ENCODE assay signal across 1 cellular context in genomic region chr4:184437565-184437964, GRCh38.
TF ChIP-seq lines count a peak whose summit lies in the region.

No MANE protein-coding gene starts in this region.

TF ChIP-seq in K562, 482 proteins besides CTCF, POLR2A, EP300 and RAD21 (continued from another document):
- TF ChIP-seq ARID4B (CRISPR knock-in tag; IDR thresholded peaks at IDR 0.05) = no peak
- TF ChIP-seq ZNF41 (CRISPR knock-in tag; conservative IDR thresholded peaks at IDR 0.05) = no peak
- no peak for TF ChIP-seq ZNF143 (CRISPR knock-in tag; IDR thresholded peaks at IDR 0.05)
- no peak for TF ChIP-seq PRDM10 (IDR thresholded peaks at IDR 0.05; ENCODE audit: partially characterized antibody)
- no peak for TF ChIP-seq GTF2E2 (tag; IDR thresholded peaks at IDR 0.05)
- TF ChIP-seq MTA2 (IDR thresholded peaks at IDR 0.05; ENCODE audit: low read depth) = no peak
- no peak for TF ChIP-seq PPARD (CRISPR knock-in tag; IDR thresholded peaks at IDR 0.05)
- no peak for TF ChIP-seq MITF (IDR thresholded peaks at IDR 0.05)
